ENCODE assay signal across 24 cellular contexts in the genomic region with DNA sequence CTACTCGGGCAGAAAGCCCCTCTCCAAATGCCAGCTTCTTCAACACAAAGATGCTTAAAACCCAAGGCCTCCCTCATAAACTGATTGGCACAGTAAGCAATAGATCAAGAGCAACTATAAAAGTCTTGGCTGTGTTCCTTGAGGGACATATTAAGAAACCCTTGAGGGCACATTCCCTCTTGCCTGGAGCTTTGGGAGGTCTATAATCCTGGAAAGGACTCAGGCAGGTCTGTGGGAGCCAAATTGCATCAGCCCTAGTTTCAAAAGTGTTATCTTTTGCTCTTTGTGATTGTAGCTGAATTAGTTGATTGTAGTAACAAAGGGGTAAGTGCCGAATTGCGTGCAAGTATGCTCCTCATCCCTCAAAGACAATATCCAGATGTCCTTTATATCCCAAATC.
"Had no signal": no experiment of that assay in that cellular context is flagged by ENCODE, and none has a peak within 500 bp of the region (broad histone marks: within the 10 kb centered on the region; RNA-seq: fewer than 3 reads in every experiment).

No MANE protein-coding gene starts in this region.

- H3K4me1 Mint-ChIP-seq: activated CD4-positive, alpha-beta T cell treated with anti-CD3 and anti-CD28 coated beads, Interleukin-2, amount 10 ng/mL, durations not matched to agents 7 days and 5 days had no signal

- H3K4me3 ChIP-seq: adrenal gland, body of pancreas, PC-9 had no signal

- H3K27ac Mint-ChIP-seq: activated CD4-positive, alpha-beta T cell treated with anti-CD3 and anti-CD28 coated beads, Interleukin-2, amount 10 ng/mL, durations not matched to agents 7 days and 5 days; activated CD8-positive, alpha-beta T cell treated with anti-CD3 and anti-CD28 coated beads, Interleukin-2, amount 10 ng/mL, durations not matched to agents 7 days and 5 days; activated naive CD4-positive, alpha-beta T cell treated with anti-CD3 and anti-CD28 coated beads, Interleukin-2, amount 50 U/mL, for 72 hours; activated T-cell treated with anti-CD3 and anti-CD28 coated beads, Interleukin-2, amount 50 U/mL, for 24 hours; activated T-helper 2 cell treated with anti-CD3 and anti-CD28 coated beads, Interferon-gamma antibody, Interleukin-2, Interleukin-4, amounts not matched to agents 10 μg/mL and 5 μg/mL and 100 μg/mL, durations not matched to agents 14 hours and 24 hours and 36 hours had no signal

- DNase-seq: activated CD4-positive, alpha-beta T cell treated with anti-CD3 and anti-CD28 coated beads, Interleukin-2, amount 10 ng/mL, durations not matched to agents 7 days and 5 days; activated CD4-positive, alpha-beta T cell treated with anti-CD3 and anti-CD28 coated beads, Interleukin-2, amount 50 U/mL, for 48 hours; activated CD8-positive, alpha-beta T cell treated with anti-CD3 and anti-CD28 coated beads, Interleukin-2, amount 10 ng/mL, durations not matched to agents 7 days and 5 days; activated gamma-delta T cell; activated naive CD4-positive, alpha-beta T cell treated with Interleukin-2 at 50 U/mL for 16 hours; activated T-cell treated with anti-CD3 and anti-CD28 coated beads, Interleukin-2, amount 50 U/mL, for 24 hours; body of pancreas; caudate nucleus; cerebellar nuclear complex; NCI-H1092 treated with DMSO at 0.1 percent for 48 hours; NCI-H2081; NCI-H345; NCI-H526; NCI-H748 treated with DMSO at 0.1 percent for 48 hours; NK-92 treated with Interleukin-12 subunit alpha and Interleukin-12 subunit beta, amount 100 ng/mL, for 24 hours; PC-9; SIG-M5; T1000 had no signal

- H2AFZ ChIP-seq: PC-9 had no signal

- ATAC-seq: activated CD8-positive, alpha-beta T cell treated with anti-CD3 and anti-CD28 coated beads, Interleukin-2, amount 10 ng/mL, durations not matched to agents 7 days and 5 days; activated naive CD4-positive, alpha-beta T cell treated with anti-CD3 and anti-CD28 coated beads, Interleukin-2, amount 50 U/mL, for 72 hours; body of pancreas; Right ventricle myocardium inferior had no signal

- H3K36me3 ChIP-seq: adrenal gland, WERI-Rb-1 had no signal

- H3K27ac ChIP-seq: adrenal gland, body of pancreas, PC-9, RWPE1, WERI-Rb-1 had no signal

- H3K27me3 Mint-ChIP-seq: activated T-cell treated with anti-CD3 and anti-CD28 coated beads, Interleukin-2, amount 50 U/mL, for 24 hours had no signal

- H3K4me1 ChIP-seq: adrenal gland had no signal

- H3K4me2 ChIP-seq: PC-9 had no signal

- H3K4me3 Mint-ChIP-seq: activated CD4-positive, alpha-beta T cell treated with anti-CD3 and anti-CD28 coated beads, Interleukin-2, amount 10 ng/mL, durations not matched to agents 7 days and 5 days; activated CD8-positive, alpha-beta T cell treated with anti-CD3 and anti-CD28 coated beads, Interleukin-2, amount 10 ng/mL, durations not matched to agents 7 days and 5 days; activated T-cell treated with anti-CD3 and anti-CD28 coated beads, Interleukin-2, amount 50 U/mL, for 24 hours had no signal

- H3K27me3 ChIP-seq: adrenal gland, body of pancreas had no signal

- H3K9me3 Mint-ChIP-seq: activated CD4-positive, alpha-beta T cell treated with anti-CD3 and anti-CD28 coated beads, Interleukin-2, amount 10 ng/mL, durations not matched to agents 7 days and 5 days; activated naive CD4-positive, alpha-beta T cell treated with anti-CD3 and anti-CD28 coated beads, Interleukin-2, amount 50 U/mL, for 72 hours; activated T-cell treated with anti-CD3 and anti-CD28 coated beads, Interleukin-2, amount 50 U/mL, for 24 hours; activated T-helper 2 cell treated with anti-CD3 and anti-CD28 coated beads, Interferon-gamma antibody, Interleukin-2, Interleukin-4, amounts not matched to agents 10 μg/mL and 5 μg/mL and 100 μg/mL, durations not matched to agents 14 hours and 24 hours and 36 hours had no signal

- H3K36me3 Mint-ChIP-seq: activated naive CD4-positive, alpha-beta T cell treated with anti-CD3 and anti-CD28 coated beads, Interleukin-2, amount 50 U/mL, for 72 hours had no signal

- H3K9me3 ChIP-seq: adrenal gland, body of pancreas had no signal
